Comparison of ENCODE assay signal across 9 cellular contexts in the genomic region with DNA sequence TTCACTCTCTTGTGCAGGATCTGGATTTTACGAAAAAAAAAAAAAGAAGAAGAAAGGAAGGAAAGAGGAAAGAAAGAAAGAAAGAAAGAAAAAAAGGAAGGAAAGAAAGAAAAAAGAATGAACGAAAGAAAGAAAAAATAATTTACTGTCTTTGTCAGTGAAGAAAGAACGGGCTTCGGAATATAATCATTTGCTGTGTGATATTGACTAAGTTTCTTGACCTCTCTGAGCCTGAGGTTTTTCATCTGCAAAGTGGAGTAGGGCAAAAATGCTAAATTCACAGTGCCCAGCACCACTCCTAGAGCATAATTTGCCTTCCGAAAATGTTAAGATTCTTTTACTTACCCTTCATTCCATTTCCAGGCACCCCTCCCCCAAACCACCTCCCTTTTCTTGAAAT. TPM values are rescaled to one million over a fixed set of nuclear protein-coding genes. Genes with fewer than 3 reads are reported as not detected.
DNase-seq lines count a peak whose midpoint lies in the region; ATAC-seq lines count a peak whose summit lies in the region.
"Had no signal": no experiment of that assay in that cellular context is flagged by ENCODE, and none has a peak within 500 bp of the region (broad histone marks: within the 10 kb centered on the region; RNA-seq: fewer than 3 reads in every experiment).

No MANE protein-coding gene starts in this region.

- peak overlapping the region; percentile 87 for H3K4me3 Mint-ChIP-seq in activated CD4-positive, alpha-beta T cell treated with anti-CD3 and anti-CD28 coated beads, Interleukin-2, amount 10 ng/mL, durations not matched to agents 24 days and 14 days
- peak overlapping the region; percentile 87 for H3K4me3 Mint-ChIP-seq in activated T-helper 17 cell treated with anti-CD3 and anti-CD28 coated beads, Interleukin-2, amount 50 U/mL, for 72 hours

- peaks cover 50% of the 10 kb centered on the region for H3K4me1 Mint-ChIP-seq in activated CD4-positive, alpha-beta T cell treated with anti-CD3 and anti-CD28 coated beads, Interleukin-2, amount 10 ng/mL, durations not matched to agents 24 days and 14 days
- H3K4me1 Mint-ChIP-seq in activated T-helper 17 cell treated with anti-CD3 and anti-CD28 coated beads, Interleukin-2, amount 50 U/mL, for 72 hours, result peaks cover 21% of the 10 kb centered on the region

- peaks cover 24% of the 10 kb centered on the region for H3K27me3 Mint-ChIP-seq in activated CD4-positive, alpha-beta T cell treated with anti-CD3 and anti-CD28 coated beads, Interleukin-2, amount 10 ng/mL, durations not matched to agents 24 days and 14 days
- peaks cover 16% of the 10 kb centered on the region for H3K27me3 Mint-ChIP-seq in activated T-helper 17 cell treated with anti-CD3 and anti-CD28 coated beads, Interleukin-2, amount 50 U/mL, for 72 hours

- H3K27ac ChIP-seq in subcutaneous abdominal adipose tissue (ENCODE audit: low read depth, low read length), result peak overlapping the region; percentile 29

- intact Hi-C loops in activated CD4-positive, alpha-beta T cell treated with anti-CD3 and anti-CD28 coated beads, Interleukin-2, amount 10 ng/mL, durations not matched to agents 24 days and 14 days (cut with micrococcal nuclease), result no loop called here

- DNase-seq in activated CD4-positive, alpha-beta T cell treated with anti-CD3 and anti-CD28 coated beads, Interleukin-2, amount 10 ng/mL, durations not matched to agents 24 days and 14 days, result no peak
- DNase-seq in activated CD4-positive, alpha-beta T cell treated with anti-CD3 and anti-CD28 coated beads, Interleukin-2, amount 50 U/mL, for 48 hours, result no peak
- no peak for DNase-seq in effector CD8-positive, alpha-beta T cell (lab: John Stamatoyannopoulos, UW)
- no peak for DNase-seq in SW 1271 (lab: John Stamatoyannopoulos, UW)
- DNase-seq: GOT3 had no signal

- no peak overlapping the region for H3K9ac ChIP-seq in iPS-15b (ENCODE audit: low read depth, low read length)
- peak overlapping the region in 2 of 5 donors; percentile 45 to 46 for H3K9ac ChIP-seq in subcutaneous abdominal adipose tissue (ENCODE audit: low read length in 5 of 5)

- H3K9me3 ChIP-seq in iPS-15b (ENCODE audit: control insufficient read depth, insufficient read depth, low read length), result no peaks in the 10 kb centered on the region
- H3K9me3 ChIP-seq in subcutaneous abdominal adipose tissue (ENCODE audit: control insufficient read depth in 5 of 5, low read length in 5 of 5), result no peaks in the 10 kb centered on the region

- no peak overlapping the region for H3K27ac Mint-ChIP-seq in activated CD4-positive, alpha-beta T cell treated with anti-CD3 and anti-CD28 coated beads, Interleukin-2, amount 10 ng/mL, durations not matched to agents 24 days and 14 days
- peak overlapping the region; percentile 38 for H3K27ac Mint-ChIP-seq in activated T-helper 17 cell treated with anti-CD3 and anti-CD28 coated beads, Interleukin-2, amount 50 U/mL, for 72 hours

- H3K36me3 Mint-ChIP-seq in activated CD4-positive, alpha-beta T cell treated with anti-CD3 and anti-CD28 coated beads, Interleukin-2, amount 10 ng/mL, durations not matched to agents 24 days and 14 days (ENCODE audit: low read depth), result no peaks in the 10 kb centered on the region
- no peaks in the 10 kb centered on the region for H3K36me3 Mint-ChIP-seq in activated T-helper 17 cell treated with anti-CD3 and anti-CD28 coated beads, Interleukin-2, amount 50 U/mL, for 72 hours (ENCODE audit: low read depth)

- peak overlapping the region; percentile 77 for H3K4me3 ChIP-seq in iPS-15b (ENCODE audit: low read depth, low read length)
- peak overlapping the region in 3 of 5 donors; percentile 17 to 61 (median 52) for H3K4me3 ChIP-seq in subcutaneous abdominal adipose tissue (ENCODE audit: low read depth in 1 of 5, low read length in 5 of 5)

- peaks cover 5% of the 10 kb centered on the region for H3K36me3 ChIP-seq in iPS-15b (ENCODE audit: control insufficient read depth, insufficient read depth, low read length)
- peaks cover 0 to 12% (median 2%) of the 10 kb centered on the region in 5 donors for H3K36me3 ChIP-seq in subcutaneous abdominal adipose tissue (ENCODE audit: control insufficient read depth in 5 of 5, insufficient read depth in 5 of 5, low read length in 5 of 5)

- H3K9me3 Mint-ChIP-seq in activated CD4-positive, alpha-beta T cell treated with anti-CD3 and anti-CD28 coated beads, Interleukin-2, amount 10 ng/mL, durations not matched to agents 24 days and 14 days, result no peaks in the 10 kb centered on the region
- H3K9me3 Mint-ChIP-seq in activated T-helper 17 cell treated with anti-CD3 and anti-CD28 coated beads, Interleukin-2, amount 50 U/mL, for 72 hours, result no peaks in the 10 kb centered on the region

- H3K4me1 ChIP-seq in iPS-15b (ENCODE audit: control insufficient read depth, insufficient read depth, low read length) (peaks cover 10% of the 10 kb centered on the region), subcutaneous abdominal adipose tissue (ENCODE audit: control insufficient read depth in 5 of 5, insufficient read depth in 5 of 5, low read length in 5 of 5) (peaks cover 2 to 63% (median 59%) of the 10 kb centered on the region in 5 donors)

- peaks cover 49% of the 10 kb centered on the region for H3K27me3 ChIP-seq in iPS-15b (ENCODE audit: control insufficient read depth, insufficient read depth, low read length)
- H3K27me3 ChIP-seq in subcutaneous abdominal adipose tissue (ENCODE audit: control insufficient read depth in 5 of 5, insufficient read depth in 4 of 5, low read length in 5 of 5), result peaks cover 0 to 21% (median 12%) of the 10 kb centered on the region in 5 donors

- ATAC-seq in activated T-helper 17 cell treated with anti-CD3 and anti-CD28 coated beads, Interleukin-2, amount 50 U/mL, for 72 hours (replicated peaks), result no peak
- ATAC-seq in GM21723 (IDR thresholded peaks at IDR 0.05; ENCODE audit: unreplicated experiment), result no peak

RNA-seq across cellular contexts. Expression of gene CCR10, which starts 0.3 kb away (rescaled TPM):
- 0.17 and 0.75 TPM in 2 replicates for total RNA-seq in activated CD4-positive, alpha-beta T cell treated with anti-CD3 and anti-CD28 coated beads, Interleukin-2, amount 10 ng/mL, durations not matched to agents 24 days and 14 days
- total RNA-seq in activated T-helper 17 cell treated with anti-CD3 and anti-CD28 coated beads, Interleukin-2, amount 50 U/mL, for 72 hours, result 1 to 10 TPM in 1 of 2 donors, under 1 TPM in 1; 0.82 to 1.1 TPM

RNA-seq across cellular contexts. Expression of gene CNTNAP1, which starts 0.4 kb away (rescaled TPM):
- 3.0 and 3.2 TPM in 2 replicates for total RNA-seq in activated CD4-positive, alpha-beta T cell treated with anti-CD3 and anti-CD28 coated beads, Interleukin-2, amount 10 ng/mL, durations not matched to agents 24 days and 14 days
- 1 to 10 TPM in 1 of 2 donors, under 1 TPM in 1; 0.61 to 2.8 TPM for total RNA-seq in activated T-helper 17 cell treated with anti-CD3 and anti-CD28 coated beads, Interleukin-2, amount 50 U/mL, for 72 hours

RNA-seq across cellular contexts. Expression of gene PLEKHH3, which starts 5.2 kb away (rescaled TPM):
- 0.77 and 1.1 TPM in 2 replicates for total RNA-seq in activated CD4-positive, alpha-beta T cell treated with anti-CD3 and anti-CD28 coated beads, Interleukin-2, amount 10 ng/mL, durations not matched to agents 24 days and 14 days
- 1 to 10 TPM in 1 of 2 donors, under 1 TPM in 1; 0.61 to 1.5 TPM for total RNA-seq in activated T-helper 17 cell treated with anti-CD3 and anti-CD28 coated beads, Interleukin-2, amount 50 U/mL, for 72 hours

RNA-seq across cellular contexts. Expression of gene TUBG2, which starts 22.9 kb away (rescaled TPM):
- 11.8 and 12.9 TPM in 2 replicates for total RNA-seq in activated CD4-positive, alpha-beta T cell treated with anti-CD3 and anti-CD28 coated beads, Interleukin-2, amount 10 ng/mL, durations not matched to agents 24 days and 14 days
- total RNA-seq in activated T-helper 17 cell treated with anti-CD3 and anti-CD28 coated beads, Interleukin-2, amount 50 U/mL, for 72 hours, result 10 to 100 TPM in 1 of 2 donors, 1 to 10 TPM in 1; 7.5 to 15.7 TPM
